Comparison of ENCODE assay signal across 1 cellular context in genomic region chr2:27264753-27265535, GRCh38.
TF ChIP-seq lines count a peak whose summit lies in the region.

No MANE protein-coding gene starts in this region.

TF ChIP-seq in HepG2, 621 proteins besides CTCF, POLR2A, EP300 and RAD21 (continues in another document):
- TF ChIP-seq ZNF704 (CRISPR knock-in tag; IDR thresholded peaks at IDR 0.05; ENCODE audit: borderline replicate concordance) (no peak), NFATC3 (CRISPR knock-in tag; IDR thresholded peaks at IDR 0.05) (peak; percentile 90; the same call in 1 of the 2 replicates), NFE2L1 (CRISPR knock-in tag; IDR thresholded peaks at IDR 0.05; ENCODE audit: borderline replicate concordance) (no peak), ZSCAN5A (CRISPR knock-in tag; IDR thresholded peaks at IDR 0.05; ENCODE audit: borderline replicate concordance) (no peak), NR2F2 (IDR thresholded peaks at IDR 0.05; ENCODE audit: borderline replicate concordance, low read depth) (peak; percentile 14; the same call in 1 of the 2 replicates), ZNF263 (CRISPR knock-in tag; IDR thresholded peaks at IDR 0.05) (no peak), ZSCAN9 (CRISPR knock-in tag; IDR thresholded peaks at IDR 0.05; ENCODE audit: borderline replicate concordance) (no peak), ZNF281 (CRISPR knock-in tag; IDR thresholded peaks at IDR 0.05; ENCODE audit: borderline replicate concordance) (peak; percentile 54; the same call in 1 of the 2 replicates), CREBL2 (CRISPR knock-in tag; IDR thresholded peaks at IDR 0.05; ENCODE audit: borderline replicate concordance) (peak; percentile 87; the same call in 1 of the 2 replicates), SCMH1 (CRISPR knock-in tag; IDR thresholded peaks at IDR 0.05; ENCODE audit: borderline replicate concordance) (no peak), SYNCRIP (IDR thresholded peaks at IDR 0.05; ENCODE audit: insufficient read depth, low read depth, low read length) (no peak), GATA4 (IDR thresholded peaks at IDR 0.05; ENCODE audit: borderline replicate concordance, low read depth) (no peak), ATF7 (IDR thresholded peaks at IDR 0.05) (no peak), ATF7 (CRISPR knock-in tag; IDR thresholded peaks at IDR 0.05) (no peak; the same call in 1 of the 2 replicates), PRDM4 (CRISPR knock-in tag; IDR thresholded peaks at IDR 0.05; ENCODE audit: borderline replicate concordance) (no peak), NR2C2 (CRISPR knock-in tag; IDR thresholded peaks at IDR 0.05; ENCODE audit: borderline replicate concordance) (no peak), ZFP41 (CRISPR knock-in tag; IDR thresholded peaks at IDR 0.05; ENCODE audit: borderline replicate concordance) (no peak), PRMT3 (CRISPR knock-in tag; IDR thresholded peaks at IDR 0.05; ENCODE audit: borderline replicate concordance, low read depth) (0 out of 2 replicates have a peak, but pooled peaks have one; percentile 48), YEATS2 (CRISPR knock-in tag; IDR thresholded peaks at IDR 0.05; ENCODE audit: borderline replicate concordance) (no peak), MED13 (CRISPR knock-in tag; IDR thresholded peaks at IDR 0.05) (0 out of 2 replicates have a peak, but pooled peaks have one; percentile 54), TARDBP (CRISPR knock-in tag; IDR thresholded peaks at IDR 0.05) (0 out of 2 replicates have a peak, but pooled peaks have one; percentile 32), ZFP36L1 (CRISPR knock-in tag; IDR thresholded peaks at IDR 0.05) (no peak), ZNF672 (CRISPR knock-in tag; IDR thresholded peaks at IDR 0.05) (no peak), ZSCAN29 (CRISPR knock-in tag; conservative IDR thresholded peaks at IDR 0.05) (no peak), ZBTB39 (CRISPR knock-in tag; IDR thresholded peaks at IDR 0.05) (0 out of 2 replicates have a peak, but pooled peaks have one; percentile 28), THAP8 (CRISPR knock-in tag; IDR thresholded peaks at IDR 0.05; ENCODE audit: borderline replicate concordance) (no peak), MLXIP (CRISPR knock-in tag; IDR thresholded peaks at IDR 0.05; ENCODE audit: borderline replicate concordance) (peak; percentile 70; the same call in 1 of the 2 replicates), ZNF282 (IDR thresholded peaks at IDR 0.05; ENCODE audit: partially characterized antibody) (no peak), DR1 (CRISPR knock-in tag; IDR thresholded peaks at IDR 0.05) (no peak), ZNF251 (CRISPR knock-in tag; IDR thresholded peaks at IDR 0.05) (no peak), ATF3 (CRISPR knock-in tag; IDR thresholded peaks at IDR 0.05) (peak; percentile 45; the same call in 1 of the 2 replicates), RFX5 (IDR thresholded peaks at IDR 0.05; ENCODE audit: low read depth, low read length) (no peak), NFIB (CRISPR knock-in tag; IDR thresholded peaks at IDR 0.05; ENCODE audit: borderline replicate concordance) (no peak), ZNF34 (CRISPR knock-in tag; IDR thresholded peaks at IDR 0.05; ENCODE audit: borderline replicate concordance) (no peak), ELK4 (CRISPR knock-in tag; IDR thresholded peaks at IDR 0.05; ENCODE audit: borderline replicate concordance) (peak; percentile 28; the same call in 1 of the 2 replicates), ARHGAP35 (CRISPR knock-in tag; IDR thresholded peaks at IDR 0.05; ENCODE audit: borderline replicate concordance) (no peak), RCOR2 (CRISPR knock-in tag; IDR thresholded peaks at IDR 0.05) (no peak), SSRP1 (CRISPR knock-in tag; IDR thresholded peaks at IDR 0.05) (no peak), NR2F1 (CRISPR knock-in tag; IDR thresholded peaks at IDR 0.05) (no peak), ZNF367 (CRISPR knock-in tag; IDR thresholded peaks at IDR 0.05; ENCODE audit: borderline replicate concordance) (no peak), ZNF530 (CRISPR knock-in tag; IDR thresholded peaks at IDR 0.05; ENCODE audit: low read depth) (no peak), NONO (IDR thresholded peaks at IDR 0.05) (no peak), NONO (CRISPR knock-in tag; conservative IDR thresholded peaks at IDR 0.05) (no peak), ARNT (IDR thresholded peaks at IDR 0.05) (no peak), NR2F6 (IDR thresholded peaks at IDR 0.05) (no peak), NR2F6 (CRISPR knock-in tag; IDR thresholded peaks at IDR 0.05) (peak; percentile 55; the same call in 1 of the 2 replicates), SMC3 (IDR thresholded peaks at IDR 0.05; ENCODE audit: low read length) (peak; percentile 10; the same call in 1 of the 2 replicates), TOE1 (CRISPR knock-in tag; IDR thresholded peaks at IDR 0.05) (no peak), ZNF460 (CRISPR knock-in tag; IDR thresholded peaks at IDR 0.05; ENCODE audit: borderline replicate concordance) (no peak), ZNF790 (CRISPR knock-in tag; IDR thresholded peaks at IDR 0.05; ENCODE audit: borderline replicate concordance) (peak; percentile 88; the same call in 1 of the 2 replicates), ZNF598 (CRISPR knock-in tag; IDR thresholded peaks at IDR 0.05; ENCODE audit: borderline replicate concordance) (peak; percentile 66; the same call in 1 of the 2 replicates), IKZF5 (CRISPR knock-in tag; IDR thresholded peaks at IDR 0.05) (0 out of 2 replicates have a peak, but pooled peaks have one; percentile 59), ZNF747 (CRISPR knock-in tag; IDR thresholded peaks at IDR 0.05; ENCODE audit: borderline replicate concordance) (peak; percentile 67; the same call in 1 of the 2 replicates)
